22 cellular contexts compared by ENCODE assay signal in genomic region chr16:995087-995486, GRCh38. TPM values are rescaled to one million over a fixed set of nuclear protein-coding genes. Genes with fewer than 3 reads are reported as not detected.
A peak's percentile ranks its signal among the peaks of the same experiment; 100 is the strongest.
DNase-seq lines count a peak whose midpoint lies in the region; ATAC-seq and TF ChIP-seq lines count a peak whose summit lies in the region.
"Had no signal": no experiment of that assay in that cellular context is flagged by ENCODE, and none has a peak within 500 bp of the region (broad histone marks: within the 10 kb centered on the region; RNA-seq: fewer than 3 reads in every experiment).

No MANE protein-coding gene starts in this region.

- H4K91ac ChIP-seq in IMR-90 (ENCODE audit: insufficient read depth, low read depth, low read length), result no peak overlapping the region

- in situ Hi-C loops in IMR-90 (cut with MboI; ENCODE audit: low sequenced_read_pairs) (no loop called here), brain microvascular endothelial cell (cut with HindIII; ENCODE audit: low pct_ligation_motif_present, low sequenced_read_pairs) (loop anchor here (25.0 kb wide), 2 partner anchors 158 to 283 kb away; partner anchors contain the start of genes ANTKMT, FBXL16 and METRN)

- peak overlapping the region; percentile 29 for H2AFZ ChIP-seq in IMR-90 (replicated peaks; ENCODE audit: low read length, poor library complexity)

- no peak overlapping the region for H2BK120ac ChIP-seq in IMR-90 (ENCODE audit: low read depth, low read length)

- no CpG with 5 or more reads among the region's 3 CpGs for WGBS in IMR-90 (ENCODE audit: extremely low coverage in 2 of 2, insufficient read length in 1 of 2), 2 experiments

- no peak overlapping the region for H2BK5ac ChIP-seq in IMR-90 (ENCODE audit: low read depth, low read length, poor library complexity, severe bottlenecking)

- H3K9ac ChIP-seq in IMR-90 (ENCODE audit: low read depth, low read length), result no peak overlapping the region

- no peak overlapping the region for H3K18ac ChIP-seq in IMR-90 (ENCODE audit: low read depth, low read length)

- H3K4me1 ChIP-seq in CD4-positive, alpha-beta memory T cell (ENCODE audit: insufficient read depth, low read length), result peaks cover 42% of the 10 kb centered on the region
- H3K4me1 ChIP-seq in IMR-90 (ENCODE audit: control insufficient read depth, insufficient read depth, low read length) (no peaks in the 10 kb centered on the region), mucosa of descending colon (ENCODE audit: low read depth) (no peaks in the 10 kb centered on the region)
- H3K4me1 ChIP-seq: testis had no signal

- H2BK15ac ChIP-seq in IMR-90 (ENCODE audit: low read depth, low read length), result no peak overlapping the region

- H3K14ac ChIP-seq in IMR-90 (replicated peaks; ENCODE audit: low read depth, low read length), result no peak overlapping the region

- no peak overlapping the region for H4K5ac ChIP-seq in IMR-90 (ENCODE audit: low read depth, low read length)

- no peak overlapping the region for H3K4ac ChIP-seq in IMR-90 (ENCODE audit: low read depth, low read length)

- no peak overlapping the region for H3K27ac ChIP-seq in CD4-positive, alpha-beta memory T cell (ENCODE audit: low read depth, low read length)
- H3K27ac ChIP-seq in IMR-90 (ENCODE audit: insufficient read depth, low read length) (no peak overlapping the region), brain microvascular endothelial cell (no peak overlapping the region)
- H3K27ac ChIP-seq: HL-60, testis had no signal

- POLR2A ChIA-PET in CD4-positive, alpha-beta memory T cell (lab: Charles Lee; ENCODE audit: partially characterized antibody), result interaction anchor here (4.9 to 5.8 kb wide), 2 partner anchors 13 to 30 kb away, joined by 54 to 83 read pairs; partner anchors contain the start of gene SOX8
- POLR2A ChIA-PET in IMR-90 (lab: Charles Lee; ENCODE audit: unreplicated experiment), result no interaction called here

- CTCF ChIA-PET in CD4-positive, alpha-beta memory T cell (lab: Charles Lee; ENCODE audit: partially characterized antibody), result interaction anchor here (1.2 to 4.4 kb wide), 4 partner anchors 9 to 108 kb away, joined by 3 to 50 read pairs (median 4); no protein-coding TSS in a partner anchor
- CTCF ChIA-PET in IMR-90 (lab: Yijun Ruan, JAX), result no interaction called here

- H3K23ac ChIP-seq in IMR-90 (ENCODE audit: low read depth, low read length), result no peak overlapping the region

- no peaks in the 10 kb centered on the region for H3K9me1 ChIP-seq in IMR-90 (ENCODE audit: insufficient read depth, low read length)

- dilution Hi-C loops in IMR-90 (cut with HindIII; ENCODE audit: low sequenced_read_pairs, unreplicated experiment), result no loop called here

- no peak overlapping the region for H2AK9ac ChIP-seq in IMR-90 (replicated peaks; ENCODE audit: low read depth, low read length, poor library complexity)

- H2AK5ac ChIP-seq in IMR-90 (ENCODE audit: low read depth, low read length), result no peak overlapping the region

- TF ChIP-seq CTCF in IMR-90 (conservative IDR thresholded peaks at IDR 0.05; ENCODE audit: low read depth, low read length), result no peak
- TF ChIP-seq CTCF in brain microvascular endothelial cell (IDR thresholded peaks at IDR 0.05; ENCODE audit: low read depth, low read length, missing control alignments), result no peak
- TF ChIP-seq CTCF in mucosa of descending colon (IDR thresholded peaks at IDR 0.05), result no peak

- no peaks in the 10 kb centered on the region for H3K9me3 Mint-ChIP-seq in CD4-positive, alpha-beta memory T cell
- H3K9me3 Mint-ChIP-seq: activated T-helper 2 cell treated with anti-CD3 and anti-CD28 coated beads, Interferon-gamma antibody, Interleukin-2, Interleukin-4, amounts not matched to agents 10 μg/mL and 5 μg/mL and 100 μg/mL, durations not matched to agents 14 hours and 24 hours and 36 hours; nephron; T-helper 1 cell treated with Interleukin-12 subunit alpha and Interleukin-12 subunit beta and Interleukin-4 antibody, amounts not matched to agents 30 μg/mL and 1 μg/mL, for 36 hours had no signal

- H4K20me1 ChIP-seq in IMR-90 (ENCODE audit: insufficient read depth, low read length), result no peaks in the 10 kb centered on the region

- H3K27me3 ChIP-seq in CD4-positive, alpha-beta memory T cell (ENCODE audit: insufficient read depth, low read length), result no peaks in the 10 kb centered on the region
- H3K27me3 ChIP-seq in IMR-90 (ENCODE audit: control insufficient read depth, insufficient read depth, low read length) (peaks cover 42% of the 10 kb centered on the region), brain microvascular endothelial cell (replicated peaks) (peaks cover 25% of the 10 kb centered on the region)
- H3K27me3 ChIP-seq: testis had no signal

- no peaks in the 10 kb centered on the region for H3K79me1 ChIP-seq in IMR-90 (ENCODE audit: low read depth in 1 of 2, low read length in 2 of 2)

- H3K56ac ChIP-seq in IMR-90 (ENCODE audit: extremely low read depth, insufficient read depth, low read length), result no peak overlapping the region

- peak overlapping the region in 5 of 8 donors; percentile 33 to 97 (median 59) for H3K4me3 Mint-ChIP-seq in CD4-positive, alpha-beta memory T cell
- H3K4me3 Mint-ChIP-seq: immature natural killer cell; T-helper 1 cell treated with Interleukin-12 subunit alpha and Interleukin-12 subunit beta and Interleukin-4 antibody, amounts not matched to agents 30 μg/mL and 1 μg/mL, for 36 hours; WTC11 had no signal

- no peaks in the 10 kb centered on the region for H3K36me3 Mint-ChIP-seq in CD4-positive, alpha-beta memory T cell

- ATAC-seq in IMR-90 (ENCODE audit: low read depth) (no peak), mucosa of descending colon (no peak), GM18858 (IDR thresholded peaks at IDR 0.05; ENCODE audit: unreplicated experiment) (no peak)
- ATAC-seq: Right ventricle myocardium inferior, WTC11 had no signal

- H2BK20ac ChIP-seq in IMR-90 (ENCODE audit: low read depth, low read length), result no peak overlapping the region

- H3K36me3 ChIP-seq in CD4-positive, alpha-beta memory T cell (ENCODE audit: insufficient read depth, low read length), result no peaks in the 10 kb centered on the region
- no peaks in the 10 kb centered on the region for H3K36me3 ChIP-seq in IMR-90 (ENCODE audit: control insufficient read depth, insufficient read depth, low read length)
- no peaks in the 10 kb centered on the region for H3K36me3 ChIP-seq in brain microvascular endothelial cell (replicated peaks)
- H3K36me3 ChIP-seq in mucosa of descending colon (ENCODE audit: low read depth), result no peaks in the 10 kb centered on the region

- H3K4me1 Mint-ChIP-seq in CD4-positive, alpha-beta memory T cell, result peaks cover 16 to 46% (median 33%) of the 10 kb centered on the region in 4 donors

- H3K4me3 ChIP-seq in CD4-positive, alpha-beta memory T cell (ENCODE audit: low read length in 2 of 2), result no peak overlapping the region
- H3K4me3 ChIP-seq in IMR-90 (ENCODE audit: insufficient read depth, low read depth, low read length) (no peak overlapping the region), brain microvascular endothelial cell (ENCODE audit: low read depth, low read length) (no peak overlapping the region), mucosa of descending colon (no peak overlapping the region)
- H3K4me3 ChIP-seq: testis had no signal

- H3K4me2 ChIP-seq in IMR-90 (ENCODE audit: low read depth, low read length), result no peak overlapping the region

- TF ChIP-seq POLR2A in IMR-90 (IDR thresholded peaks at IDR 0.05; ENCODE audit: low read depth, low read length), result no peak

- no peaks in the 10 kb centered on the region for H3K9me3 ChIP-seq in CD4-positive, alpha-beta memory T cell (ENCODE audit: control insufficient read depth in 1 of 2, low read length in 2 of 2)
- H3K9me3 ChIP-seq in IMR-90 (ENCODE audit: control insufficient read depth, insufficient read depth, low read length) (peaks cover 27% of the 10 kb centered on the region), mucosa of descending colon (peaks cover 6% of the 10 kb centered on the region)
- H3K9me3 ChIP-seq: Caco-2, testis had no signal

- H3K27ac Mint-ChIP-seq in CD4-positive, alpha-beta memory T cell, result peak overlapping the region; percentile 28 to 94 (median 86)
- H3K27ac Mint-ChIP-seq: activated T-helper 2 cell treated with anti-CD3 and anti-CD28 coated beads, Interferon-gamma antibody, Interleukin-2, Interleukin-4, amounts not matched to agents 10 μg/mL and 5 μg/mL and 100 μg/mL, durations not matched to agents 14 hours and 24 hours and 36 hours; immature natural killer cell; progenitor cell of endocrine pancreas; T-helper 1 cell treated with Interleukin-12 subunit alpha and Interleukin-12 subunit beta and Interleukin-4 antibody, amounts not matched to agents 30 μg/mL and 1 μg/mL, for 36 hours; WTC11 had no signal

- H4K8ac ChIP-seq in IMR-90 (ENCODE audit: low read depth in 2 of 2, low read length in 2 of 2), result no peak overlapping the region

- no peak for TF ChIP-seq RAD21 in IMR-90 (IDR thresholded peaks at IDR 0.05; ENCODE audit: low read length)

- H3K27me3 Mint-ChIP-seq in CD4-positive, alpha-beta memory T cell, result no peaks in the 10 kb centered on the region

- no peak for DNase-seq in CD4-positive, alpha-beta memory T cell
- DNase-seq in IMR-90 (peak; percentile 24), brain microvascular endothelial cell (peak; percentile 40), iris pigment epithelial cell (ENCODE audit: low read depth) (peak; percentile 64), mucosa of descending colon (no peak), T-helper 1 cell (no peak)
- DNase-seq: amniotic stem cell; Caco-2; GDM1; immature natural killer cell; NCI-H1048; NK-92 treated with Interleukin-12 subunit alpha and Interleukin-12 subunit beta, amount 100 ng/mL, for 24 hours; small intestine; testis had no signal

- BruUV-seq in IMR-90 (replicated peaks; lab: Mats Ljungman, UMichigan), result no TSS peak

- intact Hi-C loops in CD4-positive, alpha-beta memory T cell (cut with micrococcal nuclease), result loop anchor here (5.0 kb wide), 1 partner anchor 33 kb away; no protein-coding TSS in a partner anchor
- intact Hi-C loops in IMR-90 (cut with micrococcal nuclease) (no loop called here), mucosa of descending colon (cut with DNase I, micrococcal nuclease) (no loop called here)

TF ChIP-seq in IMR-90, 13 proteins besides CTCF, POLR2A, EP300 and RAD21 (continues in another document):
- TF ChIP-seq CHD1 (IDR thresholded peaks at IDR 0.05; ENCODE audit: low read depth, low read length), result no peak

RNA-seq across cellular contexts. Expression of gene SOX8, which starts 13.5 kb away (rescaled TPM):
- total RNA-seq in CD4-positive, alpha-beta memory T cell, result 1 to 10 TPM; 3.1 to 3.4 TPM
- polyA plus RNA-seq in CD4-positive, alpha-beta memory T cell, result 1 to 10 TPM in 1 of 2 donors, under 1 TPM in 1; 0.47 to 1.6 TPM
- total RNA-seq in IMR-90 (2012; rRNA removed), result under 0.01 TPM in 2 replicates
- 0.26 and 0.27 TPM in 2 replicates for polyA plus RNA-seq in IMR-90 (2012; rRNA removed)
- 0.15 and 0.22 TPM in 2 replicates for polyA plus RNA-seq in IMR-90 (2012; cell fraction: cytosol; rRNA removed)
- 1.9 and 2.9 TPM in 2 replicates for polyA plus RNA-seq in IMR-90 (2012; cell fraction: nucleus; rRNA removed; ENCODE audit: low replicate concordance)
- total RNA-seq in mucosa of descending colon, result 1 to 10 TPM in 1 of 3 donors, under 1 TPM in 2; 0.67 to 3.1 (median 0.75) TPM

RNA-seq across cellular contexts. Expression of gene LMF1, which starts 24.3 kb away (rescaled TPM):
- 10 to 100 TPM; 50.0 to 59.7 TPM for total RNA-seq in CD4-positive, alpha-beta memory T cell
- 10 to 100 TPM in 1 of 2 donors, 1 to 10 TPM in 1; 8.5 to 15.2 TPM for polyA plus RNA-seq in CD4-positive, alpha-beta memory T cell
- total RNA-seq in IMR-90 (2012; rRNA removed), result 6.7 and 13.1 TPM in 2 replicates
- 7.7 and 11.0 TPM in 2 replicates for polyA plus RNA-seq in IMR-90 (2012; rRNA removed)
- polyA plus RNA-seq in IMR-90 (2012; cell fraction: cytosol; rRNA removed), result 11.9 and 15.1 TPM in 2 replicates
- polyA plus RNA-seq in IMR-90 (2012; cell fraction: nucleus; rRNA removed; ENCODE audit: low replicate concordance), result 17.8 and 49.9 TPM in 2 replicates
- 10 to 100 TPM; 16.4 to 26.5 (median 25.1) TPM for total RNA-seq in mucosa of descending colon

Comparison
In these comparisons a context has a peak if more than half of its experiments do, and no peak if none do; other contexts are left out.
1. DNase-seq: peak in IMR-90 (single experiment), brain microvascular endothelial cell (single experiment) and iris pigment epithelial cell (single experiment); none in CD4-positive, alpha-beta memory T cell (0 of 5), mucosa of descending colon (0 of 3) and T-helper 1 cell (0 of 5).